In genomic region chr10:103548581-103549348, GRCh38 we compare ENCODE assay signal across 13 cellular contexts. TPM values are rescaled to one million over a fixed set of nuclear protein-coding genes. Genes with fewer than 3 reads are reported as not detected.
DNase-seq lines count a peak whose midpoint lies in the region; ATAC-seq and TF ChIP-seq lines count a peak whose summit lies in the region.
"Had no signal": no experiment of that assay in that cellular context is flagged by ENCODE, and none has a peak within 500 bp of the region (broad histone marks: within the 10 kb centered on the region; RNA-seq: fewer than 3 reads in every experiment).

No MANE protein-coding gene starts in this region.

- H3K9me3 ChIP-seq in stomach (no peaks in the 10 kb centered on the region), osteoblast (ENCODE audit: low read depth, low read length) (peaks cover 12% of the 10 kb centered on the region)
- H3K9me3 ChIP-seq: thoracic aorta had no signal

- in situ Hi-C loops in brain microvascular endothelial cell (cut with HindIII; ENCODE audit: low pct_ligation_motif_present, low sequenced_read_pairs), result no loop called here

- peak overlapping the region; percentile 65 for H3K27ac Mint-ChIP-seq in central memory CD8-positive, alpha-beta T cell (ENCODE audit: low read depth)

- H3K4me1 ChIP-seq in stomach (peaks cover 0 to 36% (median 21%) of the 10 kb centered on the region in 4 donors), osteoblast (ENCODE audit: insufficient read depth, low read length) (no peaks in the 10 kb centered on the region)

- H3K36me3 ChIP-seq in stomach (no peaks in the 10 kb centered on the region), osteoblast (ENCODE audit: insufficient read depth, low read length) (no peaks in the 10 kb centered on the region), brain microvascular endothelial cell (replicated peaks) (no peaks in the 10 kb centered on the region)
- H3K36me3 ChIP-seq: thoracic aorta had no signal

- peaks cover 28% of the 10 kb centered on the region for H3K27me3 Mint-ChIP-seq in central memory CD8-positive, alpha-beta T cell

- no peak overlapping the region for H3K4me3 Mint-ChIP-seq in central memory CD8-positive, alpha-beta T cell
- H3K4me3 Mint-ChIP-seq: naive thymus-derived CD8-positive, alpha-beta T cell had no signal

- H3K9me3 Mint-ChIP-seq in central memory CD8-positive, alpha-beta T cell, result no peaks in the 10 kb centered on the region
- H3K9me3 Mint-ChIP-seq: naive thymus-derived CD8-positive, alpha-beta T cell had no signal

- no peaks in the 10 kb centered on the region for H3K79me2 ChIP-seq in osteoblast (ENCODE audit: insufficient read depth, low read length)

- TF ChIP-seq CTCF in stomach (IDR thresholded peaks at IDR 0.05), result no peak
- TF ChIP-seq CTCF in osteoblast (IDR thresholded peaks at IDR 0.05; ENCODE audit: extremely low read depth, low read depth, low read length), result no peak
- no peak for TF ChIP-seq CTCF in brain microvascular endothelial cell (IDR thresholded peaks at IDR 0.05; ENCODE audit: low read depth, low read length, missing control alignments)

- ATAC-seq in central memory CD8-positive, alpha-beta T cell (replicated peaks; ENCODE audit: extremely low read depth, poor library complexity, severe bottlenecking), result no peak
- ATAC-seq in GM21360 (IDR thresholded peaks at IDR 0.05; ENCODE audit: unreplicated experiment), result no peak
- ATAC-seq: naive thymus-derived CD8-positive, alpha-beta T cell had no signal

- no peaks in the 10 kb centered on the region for H3K36me3 Mint-ChIP-seq in central memory CD8-positive, alpha-beta T cell (ENCODE audit: insufficient read depth)
- H3K36me3 Mint-ChIP-seq: naive thymus-derived CD8-positive, alpha-beta T cell had no signal

- H3K4me1 Mint-ChIP-seq in central memory CD8-positive, alpha-beta T cell, result no peaks in the 10 kb centered on the region

- H3K4me2 ChIP-seq in osteoblast (ENCODE audit: insufficient read depth, low read length), result no peak overlapping the region

- intact Hi-C loops in stomach (cut with DNase I; ENCODE audit: low total_unique reads), result no loop called here

- peak overlapping the region in 4 of 5 donors; percentile 21 to 69 (median 37) for H3K27ac ChIP-seq in stomach
- H3K27ac ChIP-seq in osteoblast (ENCODE audit: low read depth, low read length), result no peak overlapping the region
- H3K27ac ChIP-seq in brain microvascular endothelial cell, result no peak overlapping the region
- H3K27ac ChIP-seq: thoracic aorta had no signal

- WGBS in stomach, 5 donors, result 61 to 85% (median 69%) methylated on average over 11 to 12 of the region's 12 CpGs

- H2AFZ ChIP-seq in osteoblast (ENCODE audit: low read length), result no peak overlapping the region

- H3K4me3 ChIP-seq in stomach (no peak overlapping the region), osteoblast (ENCODE audit: insufficient read depth, low read length) (no peak overlapping the region), brain microvascular endothelial cell (ENCODE audit: low read depth, low read length) (no peak overlapping the region)
- H3K4me3 ChIP-seq: thoracic aorta had no signal

- H3K27me3 ChIP-seq in stomach (no peaks in the 10 kb centered on the region), osteoblast (ENCODE audit: insufficient read depth, low read length) (peaks cover 17% of the 10 kb centered on the region), brain microvascular endothelial cell (replicated peaks) (peaks cover 41% of the 10 kb centered on the region)

- no peaks in the 10 kb centered on the region for H4K20me1 ChIP-seq in osteoblast (ENCODE audit: insufficient read depth, low read length)

- no peak for TF ChIP-seq POLR2A in stomach (IDR thresholded peaks at IDR 0.05)

- no peak for TF ChIP-seq EP300 in stomach (IDR thresholded peaks at IDR 0.05)

- DNase-seq in NCI-H1092 treated with DMSO at 0.1 percent for 48 hours (lab: John Stamatoyannopoulos, UW), result peak; percentile 67
- no peak for DNase-seq in NCI-H1092 (lab: John Stamatoyannopoulos, UW)
- peak; percentile 71 for DNase-seq in NCI-H2196 (lab: John Stamatoyannopoulos, UW; ENCODE audit: unreplicated experiment)
- DNase-seq in central memory CD8-positive, alpha-beta T cell (ENCODE audit: low spot score in 2 of 2), result no peak
- peak; percentile 44 for DNase-seq in stomach
- no peak for DNase-seq in osteoblast (ENCODE audit: insufficient read length, low spot score, missing footprints)
- no peak for DNase-seq in brain microvascular endothelial cell
- DNase-seq: activated CD8-positive, alpha-beta memory T cell treated with anti-CD3 and anti-CD28 coated beads, Interleukin-2, amount 50 U/mL, for 4 hours; NCI-H1694 had no signal

RNA-seq across cellular contexts. Expression of gene NEURL1, which starts 55.3 kb away (rescaled TPM):
- total RNA-seq in stomach (100 to 1,000 TPM in 1 of 5 donors, 1 to 10 TPM in 3, under 1 TPM in 1; 0.89 to 136 (median 3.3) TPM), osteoblast (under 0.01 TPM in 1 of 2 replicates, not detected in the other)
- 1 to 10 TPM; 1.2 to 9.5 (median 2.7) TPM for polyA plus RNA-seq in stomach
- total RNA-seq: A172 had no signal

Comparison
In these comparisons a context has a peak if more than half of its experiments do, and no peak if none do; other contexts are left out.
1. DNase-seq: peak in NCI-H1092 treated with DMSO at 0.1 percent for 48 hours (single experiment), NCI-H2196 (single experiment) and stomach (single experiment); none in NCI-H1092 (single experiment), central memory CD8-positive, alpha-beta T cell (0 of 2), osteoblast (single experiment) and brain microvascular endothelial cell (single experiment).
2. H3K27ac ChIP-seq: peak in stomach (4 of 5); none in osteoblast (single experiment) and brain microvascular endothelial cell (single experiment).